ENCODE assay signal across 1 cellular context in the genomic region with DNA sequence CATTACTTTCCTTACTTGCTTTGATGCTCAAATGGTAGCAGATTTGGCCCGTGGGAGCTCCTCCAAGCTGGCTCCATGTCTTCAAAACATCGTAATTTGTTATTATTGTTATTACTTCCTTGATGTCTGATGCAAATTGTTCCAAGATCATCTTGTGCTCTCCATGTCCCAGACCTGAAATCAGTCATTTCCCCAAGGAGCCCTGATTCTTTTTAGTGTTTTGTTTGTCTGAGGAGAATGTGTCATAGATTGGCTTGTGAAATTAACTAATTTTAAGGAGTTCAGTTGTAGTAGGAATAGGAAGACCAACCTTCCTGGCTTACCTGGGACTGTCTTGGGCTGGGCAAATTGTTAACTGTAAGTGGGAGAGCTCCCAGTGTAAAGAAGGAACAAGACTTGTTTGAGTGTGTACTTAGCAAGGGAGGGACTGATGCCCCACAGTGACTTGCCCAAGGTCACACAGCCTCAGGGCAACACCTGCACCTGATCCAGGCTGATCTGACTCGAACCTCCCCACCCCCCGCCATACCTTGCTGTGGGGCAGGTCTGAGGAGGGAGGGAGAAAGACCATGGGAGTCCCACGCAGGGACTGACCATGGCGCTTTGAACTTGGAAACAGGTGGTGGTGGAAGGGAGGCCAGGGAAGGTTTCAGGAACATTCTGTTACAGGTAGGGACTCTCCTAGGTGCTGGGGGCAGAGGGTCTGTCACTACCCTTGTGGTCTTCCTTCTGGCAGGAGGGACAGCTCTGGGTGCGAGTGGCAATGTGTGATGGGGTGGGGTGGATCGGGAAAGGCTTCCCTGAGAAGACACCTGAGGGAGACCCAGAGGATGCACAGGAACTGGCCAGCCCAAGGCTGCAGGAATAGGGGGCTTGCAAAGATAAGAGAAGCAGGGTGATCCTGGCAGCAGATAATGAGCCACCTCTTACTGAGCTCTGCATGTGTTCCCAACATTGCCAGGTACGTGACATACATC.
TF ChIP-seq lines count a peak whose summit lies in the region.

No MANE protein-coding gene starts in this region.

TF ChIP-seq in GM23338, 12 proteins besides CTCF, POLR2A, EP300 and RAD21 (continued from another document):
- TF ChIP-seq, protein P1, sequence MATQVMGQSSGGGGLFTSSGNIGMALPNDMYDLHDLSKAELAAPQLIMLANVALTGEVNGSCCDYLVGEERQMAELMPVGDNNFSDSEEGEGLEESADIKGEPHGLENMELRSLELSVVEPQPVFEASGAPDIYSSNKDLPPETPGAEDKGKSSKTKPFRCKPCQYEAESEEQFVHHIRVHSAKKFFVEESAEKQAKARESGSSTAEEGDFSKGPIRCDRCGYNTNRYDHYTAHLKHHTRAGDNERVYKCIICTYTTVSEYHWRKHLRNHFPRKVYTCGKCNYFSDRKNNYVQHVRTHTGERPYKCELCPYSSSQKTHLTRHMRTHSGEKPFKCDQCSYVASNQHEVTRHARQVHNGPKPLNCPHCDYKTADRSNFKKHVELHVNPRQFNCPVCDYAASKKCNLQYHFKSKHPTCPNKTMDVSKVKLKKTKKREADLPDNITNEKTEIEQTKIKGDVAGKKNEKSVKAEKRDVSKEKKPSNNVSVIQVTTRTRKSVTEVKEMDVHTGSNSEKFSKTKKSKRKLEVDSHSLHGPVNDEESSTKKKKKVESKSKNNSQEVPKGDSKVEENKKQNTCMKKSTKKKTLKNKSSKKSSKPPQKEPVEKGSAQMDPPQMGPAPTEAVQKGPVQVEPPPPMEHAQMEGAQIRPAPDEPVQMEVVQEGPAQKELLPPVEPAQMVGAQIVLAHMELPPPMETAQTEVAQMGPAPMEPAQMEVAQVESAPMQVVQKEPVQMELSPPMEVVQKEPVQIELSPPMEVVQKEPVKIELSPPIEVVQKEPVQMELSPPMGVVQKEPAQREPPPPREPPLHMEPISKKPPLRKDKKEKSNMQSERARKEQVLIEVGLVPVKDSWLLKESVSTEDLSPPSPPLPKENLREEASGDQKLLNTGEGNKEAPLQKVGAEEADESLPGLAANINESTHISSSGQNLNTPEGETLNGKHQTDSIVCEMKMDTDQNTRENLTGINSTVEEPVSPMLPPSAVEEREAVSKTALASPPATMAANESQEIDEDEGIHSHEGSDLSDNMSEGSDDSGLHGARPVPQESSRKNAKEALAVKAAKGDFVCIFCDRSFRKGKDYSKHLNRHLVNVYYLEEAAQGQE (IDR thresholded peaks at IDR 0.05; ENCODE audit: unreplicated experiment): no peak
- no peak for TF ChIP-seq ZNF114 (CRISPR knock-in tag; IDR thresholded peaks at IDR 0.05)
- TF ChIP-seq NANOG (IDR thresholded peaks at IDR 0.05; ENCODE audit: borderline replicate concordance): no peak
- TF ChIP-seq, protein P2, sequence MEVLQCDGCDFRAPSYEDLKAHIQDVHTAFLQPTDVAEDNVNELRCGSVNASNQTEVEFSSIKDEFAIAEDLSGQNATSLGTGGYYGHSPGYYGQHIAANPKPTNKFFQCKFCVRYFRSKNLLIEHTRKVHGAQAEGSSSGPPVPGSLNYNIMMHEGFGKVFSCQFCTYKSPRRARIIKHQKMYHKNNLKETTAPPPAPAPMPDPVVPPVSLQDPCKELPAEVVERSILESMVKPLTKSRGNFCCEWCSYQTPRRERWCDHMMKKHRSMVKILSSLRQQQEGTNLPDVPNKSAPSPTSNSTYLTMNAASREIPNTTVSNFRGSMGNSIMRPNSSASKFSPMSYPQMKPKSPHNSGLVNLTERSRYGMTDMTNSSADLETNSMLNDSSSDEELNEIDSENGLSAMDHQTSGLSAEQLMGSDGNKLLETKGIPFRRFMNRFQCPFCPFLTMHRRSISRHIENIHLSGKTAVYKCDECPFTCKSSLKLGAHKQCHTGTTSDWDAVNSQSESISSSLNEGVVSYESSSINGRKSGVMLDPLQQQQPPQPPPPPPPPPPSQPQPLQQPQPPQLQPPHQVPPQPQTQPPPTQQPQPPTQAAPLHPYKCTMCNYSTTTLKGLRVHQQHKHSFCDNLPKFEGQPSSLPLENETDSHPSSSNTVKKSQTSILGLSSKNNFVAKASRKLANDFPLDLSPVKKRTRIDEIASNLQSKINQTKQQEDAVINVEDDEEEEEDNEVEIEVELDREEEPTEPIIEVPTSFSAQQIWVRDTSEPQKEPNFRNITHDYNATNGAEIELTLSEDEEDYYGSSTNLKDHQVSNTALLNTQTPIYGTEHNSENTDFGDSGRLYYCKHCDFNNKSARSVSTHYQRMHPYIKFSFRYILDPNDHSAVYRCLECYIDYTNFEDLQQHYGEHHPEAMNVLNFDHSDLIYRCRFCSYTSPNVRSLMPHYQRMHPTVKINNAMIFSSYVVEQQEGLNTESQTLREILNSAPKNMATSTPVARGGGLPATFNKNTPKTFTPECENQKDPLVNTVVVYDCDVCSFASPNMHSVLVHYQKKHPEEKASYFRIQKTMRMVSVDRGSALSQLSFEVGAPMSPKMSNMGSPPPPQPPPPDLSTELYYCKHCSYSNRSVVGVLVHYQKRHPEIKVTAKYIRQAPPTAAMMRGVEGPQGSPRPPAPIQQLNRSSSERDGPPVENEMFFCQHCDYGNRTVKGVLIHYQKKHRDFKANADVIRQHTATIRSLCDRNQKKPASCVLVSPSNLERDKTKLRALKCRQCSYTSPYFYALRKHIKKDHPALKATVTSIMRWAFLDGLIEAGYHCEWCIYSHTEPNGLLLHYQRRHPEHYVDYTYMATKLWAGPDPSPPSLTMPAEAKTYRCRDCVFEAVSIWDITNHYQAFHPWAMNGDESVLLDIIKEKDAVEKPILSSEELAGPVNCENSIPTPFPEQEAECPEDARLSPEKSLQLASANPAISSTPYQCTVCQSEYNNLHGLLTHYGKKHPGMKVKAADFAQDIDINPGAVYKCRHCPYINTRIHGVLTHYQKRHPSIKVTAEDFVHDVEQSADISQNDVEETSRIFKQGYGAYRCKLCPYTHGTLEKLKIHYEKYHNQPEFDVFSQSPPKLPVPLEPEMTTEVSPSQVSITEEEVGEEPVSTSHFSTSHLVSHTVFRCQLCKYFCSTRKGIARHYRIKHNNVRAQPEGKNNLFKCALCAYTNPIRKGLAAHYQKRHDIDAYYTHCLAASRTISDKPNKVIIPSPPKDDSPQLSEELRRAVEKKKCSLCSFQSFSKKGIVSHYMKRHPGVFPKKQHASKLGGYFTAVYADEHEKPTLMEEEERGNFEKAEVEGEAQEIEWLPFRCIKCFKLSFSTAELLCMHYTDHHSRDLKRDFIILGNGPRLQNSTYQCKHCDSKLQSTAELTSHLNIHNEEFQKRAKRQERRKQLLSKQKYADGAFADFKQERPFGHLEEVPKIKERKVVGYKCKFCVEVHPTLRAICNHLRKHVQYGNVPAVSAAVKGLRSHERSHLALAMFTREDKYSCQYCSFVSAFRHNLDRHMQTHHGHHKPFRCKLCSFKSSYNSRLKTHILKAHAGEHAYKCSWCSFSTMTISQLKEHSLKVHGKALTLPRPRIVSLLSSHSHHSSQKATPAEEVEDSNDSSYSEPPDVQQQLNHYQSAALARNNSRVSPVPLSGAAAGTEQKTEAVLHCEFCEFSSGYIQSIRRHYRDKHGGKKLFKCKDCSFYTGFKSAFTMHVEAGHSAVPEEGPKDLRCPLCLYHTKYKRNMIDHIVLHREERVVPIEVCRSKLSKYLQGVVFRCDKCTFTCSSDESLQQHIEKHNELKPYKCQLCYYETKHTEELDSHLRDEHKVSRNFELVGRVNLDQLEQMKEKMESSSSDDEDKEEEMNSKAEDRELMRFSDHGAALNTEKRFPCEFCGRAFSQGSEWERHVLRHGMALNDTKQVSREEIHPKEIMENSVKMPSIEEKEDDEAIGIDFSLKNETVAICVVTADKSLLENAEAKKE (CRISPR knock-in tag; IDR thresholded peaks at IDR 0.05): no peak
- no peak for TF ChIP-seq STAT1 (IDR thresholded peaks at IDR 0.05; ENCODE audit: unreplicated experiment)
